In the genomic region with DNA sequence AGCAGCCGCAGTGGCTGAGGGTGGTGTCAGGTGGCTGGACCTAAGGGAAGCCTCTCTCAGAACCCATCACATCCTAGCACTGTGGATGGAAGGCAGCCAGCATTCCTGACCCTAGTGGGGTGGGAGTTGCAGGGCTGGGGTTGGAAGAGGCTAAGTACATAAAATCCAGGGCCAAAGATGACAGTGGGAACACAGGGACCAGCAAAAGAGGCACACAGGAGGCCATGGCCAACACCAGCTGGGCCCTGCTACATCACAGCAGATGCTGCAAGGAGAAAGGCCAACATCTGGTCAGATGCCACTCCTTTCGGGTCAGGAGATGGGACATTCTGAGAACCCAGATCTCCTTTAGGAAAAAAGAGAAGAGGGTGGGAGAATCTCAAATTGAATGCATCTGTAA, we compare ENCODE assay signal across 26 cellular contexts.
"Had no signal": no experiment of that assay in that cellular context is flagged by ENCODE, and none has a peak within 500 bp of the region (broad histone marks: within the 10 kb centered on the region; RNA-seq: fewer than 3 reads in every experiment).

No MANE protein-coding gene starts in this region.

- FAIRE-seq: TTC549 had no signal

- H3K27me3 ChIP-seq: ascending aorta, MG63 had no signal

- H3K27ac ChIP-seq: ascending aorta had no signal

- H3K9me3 ChIP-seq: ascending aorta, MG63 had no signal

- ATAC-seq: activated CD8-positive, alpha-beta memory T cell treated with anti-CD3 and anti-CD28 coated beads, Interleukin-2, amount 10 ng/mL, durations not matched to agents 7 days and 5 days; activated naive CD4-positive, alpha-beta T cell treated with anti-CD3 and anti-CD28 coated beads, Interleukin-2, amount 50 U/mL, for 72 hours; activated naive CD8-positive, alpha-beta T cell treated with anti-CD3 and anti-CD28 coated beads, Interleukin-2, amount 50 U/mL, for 24 hours; T-helper 17 cell had no signal

- H3K36me3 ChIP-seq: ascending aorta, MG63 had no signal

- DNase-seq: activated B cell treated with CpG ODN at 0.5 μM for 24 hours; activated CD4-positive, alpha-beta T cell treated with anti-CD3 and anti-CD28 coated beads for 1 hour; activated CD4-positive, alpha-beta T cell treated with anti-CD3 and anti-CD28 coated beads, Interleukin-2, amount 10 ng/mL, durations not matched to agents 24 days and 14 days; activated CD4-positive, alpha-beta T cell treated with anti-CD3 and anti-CD28 coated beads, Interleukin-2, amount 50 U/mL, for 48 hours; activated CD8-positive, alpha-beta memory T cell treated with anti-CD3 and anti-CD28 coated beads, Interleukin-2, amount 10 ng/mL, durations not matched to agents 7 days and 5 days; activated effector memory CD4-positive, alpha-beta T cell treated with Interleukin-2 at 50 U/mL for 16 hours; activated naive CD4-positive, alpha-beta T cell treated with Interleukin-2 at 50 U/mL for 16 hours; activated naive CD8-positive, alpha-beta T cell treated with anti-CD3 and anti-CD28 coated beads, Interleukin-2, amount 50 U/mL, for 24 hours; activated T-cell treated with anti-CD3 and anti-CD28 coated beads, Interleukin-2, amount 50 U/mL, for 24 hours; amniotic stem cell; MG63; MV-4-11; NCI-H1092 treated with DMSO at 0.1 percent for 48 hours; NCI-H1436; NCI-H1694 treated with DMSO at 0.1 percent for 48 hours; NCI-H2171; NCI-H2227 treated with DMSO at 0.1 percent for 48 hours; NCI-H526; NCI-H774; NK-92 treated with Interleukin-12 subunit alpha and Interleukin-12 subunit beta, amount 100 ng/mL, for 24 hours; SIG-M5; T-helper 17 cell; T-helper 9 cell had no signal

- H3K4me1 ChIP-seq: ascending aorta had no signal

- H3K4me3 ChIP-seq: ascending aorta, MG63 had no signal
